In genomic region chr4:71400788-71401187, GRCh38 we compare ENCODE assay signal across 18 cellular contexts.
DNase-seq lines count a peak whose midpoint lies in the region; ATAC-seq, FAIRE-seq and TF ChIP-seq lines count a peak whose summit lies in the region.
"Had no signal": no experiment of that assay in that cellular context is flagged by ENCODE, and none has a peak within 500 bp of the region (broad histone marks: within the 10 kb centered on the region; RNA-seq: fewer than 3 reads in every experiment).

No MANE protein-coding gene starts in this region.

- ATAC-seq in GM21367 (IDR thresholded peaks at IDR 0.05; ENCODE audit: unreplicated experiment) = no peak

- H3K27me3 ChIP-seq in thyroid gland = no peaks in the 10 kb centered on the region

- no peak for TF ChIP-seq POLR2A in thyroid gland (IDR thresholded peaks at IDR 0.05)

- H3K9me3 ChIP-seq in thyroid gland = no peaks in the 10 kb centered on the region
- H3K9me3 ChIP-seq: HAP-1 had no signal

- in situ Hi-C loops in G401 (cut with HindIII; ENCODE audit: low sequenced_read_pairs) = no loop called here

- no peaks in the 10 kb centered on the region for H3K36me3 ChIP-seq in thyroid gland
- H3K36me3 ChIP-seq: HAP-1 had no signal

- DNase-seq in G401 (ENCODE audit: low spot score) = peak; percentile 26
- DNase-seq in astrocyte of the hippocampus (ENCODE audit: low read depth, low spot score) = peak; percentile 21
- peak; percentile 33 for DNase-seq in midbrain (lab: John Stamatoyannopoulos, UW)
- no peak for DNase-seq in thyroid gland
- DNase-seq in activated T-cell treated with anti-CD3 and anti-CD28 coated beads for 4 hours = no peak
- DNase-seq in D721Med (ENCODE audit: insufficient read length, low spot score) = no peak
- DNase-seq: ACHN; Calu3; CD4-positive, alpha-beta T cell; DMS79 treated with DMSO at 0.1 percent for 48 hours; EL; GDM1; KBM-7 had no signal

- H3K4me1 ChIP-seq in thyroid gland = peaks cover 6 to 12% of the 10 kb centered on the region in 2 donors
- H3K4me1 ChIP-seq: HAP-1 had no signal

- peak overlapping the region in 2 of 3 donors; percentile 1 to 8 for H3K27ac ChIP-seq in thyroid gland
- H3K27ac ChIP-seq: HL-60 had no signal

- intact Hi-C loops in thyroid gland (cut with DNase I) = no loop called here

- no peak for FAIRE-seq in D721Med (lab: Jason Lieb, UNC)
- FAIRE-seq: GM12892, H1 had no signal

- H3K4me3 ChIP-seq in thyroid gland (replicated peaks in 1 of 3) = no peak overlapping the region
- H3K4me3 ChIP-seq: HAP-1 had no signal

- TF ChIP-seq CTCF in thyroid gland (IDR thresholded peaks at IDR 0.05) = no peak
- no peak for TF ChIP-seq CTCF in D721Med (IDR thresholded peaks at IDR 0.05; ENCODE audit: insufficient read depth, missing control alignments)

Comparison
In these comparisons a context has a peak if more than half of its experiments do, and no peak if none do; other contexts are left out.
1. DNase-seq: peak in G401 (single experiment), astrocyte of the hippocampus (single experiment) and midbrain (single experiment); none in thyroid gland (0 of 2), activated T-cell treated with anti-CD3 and anti-CD28 coated beads for 4 hours (single experiment) and D721Med (single experiment).